Comparison of ENCODE assay signal across 25 cellular contexts in the genomic region with DNA sequence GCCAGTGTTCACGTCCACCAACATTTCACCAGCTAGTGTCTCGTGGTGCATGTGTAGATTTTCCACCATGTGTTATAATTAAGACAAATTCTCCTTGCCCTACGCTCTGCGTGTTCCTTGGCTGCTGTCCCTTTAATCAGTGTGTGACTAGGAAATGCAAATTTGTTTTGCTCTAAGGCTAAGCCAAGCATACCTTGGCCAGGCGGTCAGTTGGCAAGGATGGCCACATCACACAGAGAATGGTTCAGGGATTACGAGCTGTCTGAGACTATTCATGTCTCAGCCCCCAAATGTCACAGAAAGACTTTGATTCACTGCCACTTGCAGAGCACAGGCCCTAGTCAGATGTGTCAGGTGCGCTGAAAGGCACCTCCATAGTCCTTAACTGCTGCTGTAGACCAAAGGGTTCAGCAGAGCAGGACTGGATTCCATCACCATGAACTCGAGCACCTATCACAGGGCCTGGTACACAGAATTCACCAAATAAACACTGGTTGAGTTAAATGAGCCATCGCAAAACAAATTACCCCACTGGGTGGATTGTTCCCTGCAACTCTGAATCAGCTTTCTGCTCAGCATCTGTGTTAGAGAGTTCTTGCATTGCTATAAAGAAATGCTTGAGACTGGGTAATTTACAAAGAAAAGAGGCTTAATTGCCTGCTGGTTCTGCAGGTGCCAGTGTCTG.
"Had no signal": no experiment of that assay in that cellular context is flagged by ENCODE, and none has a peak within 500 bp of the region (broad histone marks: within the 10 kb centered on the region; RNA-seq: fewer than 3 reads in every experiment).

No MANE protein-coding gene starts in this region.

- H3K4me2 ChIP-seq: KMS-11 had no signal

- H3K27ac Mint-ChIP-seq: activated B cell treated with CpG ODN at 0.5 μM for 24 hours; activated CD4-positive, alpha-beta T cell treated with anti-CD3 and anti-CD28 coated beads, Interleukin-2, amount 10 ng/mL, durations not matched to agents 24 days and 14 days; activated CD8-positive, alpha-beta memory T cell treated with anti-CD3 and anti-CD28 coated beads, Interleukin-2, amount 10 ng/mL, durations not matched to agents 7 days and 5 days; activated naive CD4-positive, alpha-beta T cell treated with anti-CD3 and anti-CD28 coated beads, Interleukin-2, amount 50 U/mL, for 72 hours; activated naive CD8-positive, alpha-beta T cell treated with anti-CD3 and anti-CD28 coated beads, Interleukin-2, amount 50 U/mL, for 24 hours; activated T-cell treated with anti-CD3 and anti-CD28 coated beads, Interleukin-2, amount 50 U/mL, for 24 hours; T-helper 1 cell treated with Interleukin-12 subunit alpha and Interleukin-12 subunit beta and Interleukin-4 antibody, amounts not matched to agents 30 μg/mL and 1 μg/mL, for 36 hours had no signal

- H3K27me3 Mint-ChIP-seq: activated B cell treated with CpG ODN at 0.5 μM for 24 hours; activated CD4-positive, alpha-beta T cell treated with anti-CD3 and anti-CD28 coated beads, Interleukin-2, amount 10 ng/mL, durations not matched to agents 24 days and 14 days; activated CD8-positive, alpha-beta memory T cell treated with anti-CD3 and anti-CD28 coated beads, Interleukin-2, amount 10 ng/mL, durations not matched to agents 7 days and 5 days; activated naive CD8-positive, alpha-beta T cell treated with anti-CD3 and anti-CD28 coated beads, Interleukin-2, amount 50 U/mL, for 24 hours; activated T-cell treated with anti-CD3 and anti-CD28 coated beads, Interleukin-2, amount 50 U/mL, for 24 hours had no signal

- H3K4me3 Mint-ChIP-seq: activated B cell treated with CpG ODN at 0.5 μM for 24 hours; activated CD4-positive, alpha-beta T cell treated with anti-CD3 and anti-CD28 coated beads, Interleukin-2, amount 10 ng/mL, durations not matched to agents 24 days and 14 days; activated CD8-positive, alpha-beta memory T cell treated with anti-CD3 and anti-CD28 coated beads, Interleukin-2, amount 10 ng/mL, durations not matched to agents 7 days and 5 days; activated naive CD8-positive, alpha-beta T cell treated with anti-CD3 and anti-CD28 coated beads, Interleukin-2, amount 50 U/mL, for 24 hours; activated T-cell treated with anti-CD3 and anti-CD28 coated beads, Interleukin-2, amount 50 U/mL, for 24 hours; brain; T-helper 1 cell treated with Interleukin-12 subunit alpha and Interleukin-12 subunit beta and Interleukin-4 antibody, amounts not matched to agents 30 μg/mL and 1 μg/mL, for 36 hours had no signal

- DNase-seq: activated B cell treated with CpG ODN at 0.5 μM for 24 hours; activated CD4-positive, alpha-beta T cell treated with anti-CD3 and anti-CD28 coated beads for 1 hour; activated CD4-positive, alpha-beta T cell treated with anti-CD3 and anti-CD28 coated beads, Interleukin-2, amount 10 ng/mL, durations not matched to agents 24 days and 14 days; activated CD4-positive, alpha-beta T cell treated with anti-CD3 and anti-CD28 coated beads, Interleukin-2, amount 50 U/mL, for 48 hours; activated CD8-positive, alpha-beta memory T cell treated with anti-CD3 and anti-CD28 coated beads, Interleukin-2, amount 10 ng/mL, durations not matched to agents 7 days and 5 days; activated effector memory CD4-positive, alpha-beta T cell treated with anti-CD3 and anti-CD28 coated beads, Interleukin-2, amount 50 U/mL, for 16 hours; activated naive CD4-positive, alpha-beta T cell treated with Interleukin-2 at 50 U/mL for 16 hours; activated naive CD8-positive, alpha-beta T cell treated with anti-CD3 and anti-CD28 coated beads, Interleukin-2, amount 50 U/mL, for 24 hours; activated T-cell treated with anti-CD3 and anti-CD28 coated beads, Interleukin-2, amount 50 U/mL, for 24 hours; amniotic stem cell; NCI-H1092; NCI-H1417; NCI-H2029; NCI-H2107; NCI-H345; NCI-H510A treated with DMSO at 0.1 percent for 48 hours; NCI-H69; PC-3; SHP77 treated with DMSO at 0.1 percent for 48 hours had no signal

- H3K36me3 ChIP-seq: ascending aorta, cardiac muscle cell had no signal

- H3K36me3 Mint-ChIP-seq: brain had no signal

- H3K9me3 ChIP-seq: ascending aorta had no signal

- H3K4me3 ChIP-seq: ascending aorta, cardiac muscle cell had no signal

- H3K27ac ChIP-seq: ascending aorta, cardiac muscle cell, KMS-11 had no signal

- ATAC-seq: activated CD8-positive, alpha-beta memory T cell treated with anti-CD3 and anti-CD28 coated beads, Interleukin-2, amount 10 ng/mL, durations not matched to agents 7 days and 5 days; activated naive CD4-positive, alpha-beta T cell treated with anti-CD3 and anti-CD28 coated beads, Interleukin-2, amount 50 U/mL, for 72 hours; activated naive CD8-positive, alpha-beta T cell treated with anti-CD3 and anti-CD28 coated beads, Interleukin-2, amount 50 U/mL, for 24 hours; PC-3 had no signal

- H3K9me3 Mint-ChIP-seq: activated B cell treated with CpG ODN at 0.5 μM for 24 hours; activated CD4-positive, alpha-beta T cell treated with anti-CD3 and anti-CD28 coated beads, Interleukin-2, amount 10 ng/mL, durations not matched to agents 24 days and 14 days; T-helper 1 cell treated with Interleukin-12 subunit alpha and Interleukin-12 subunit beta and Interleukin-4 antibody, amounts not matched to agents 30 μg/mL and 1 μg/mL, for 36 hours had no signal

- H3K27me3 ChIP-seq: ascending aorta, cardiac muscle cell had no signal

- H3K9ac ChIP-seq: KMS-11 had no signal
